ENCODE assay signal across 19 cellular contexts in the genomic region with DNA sequence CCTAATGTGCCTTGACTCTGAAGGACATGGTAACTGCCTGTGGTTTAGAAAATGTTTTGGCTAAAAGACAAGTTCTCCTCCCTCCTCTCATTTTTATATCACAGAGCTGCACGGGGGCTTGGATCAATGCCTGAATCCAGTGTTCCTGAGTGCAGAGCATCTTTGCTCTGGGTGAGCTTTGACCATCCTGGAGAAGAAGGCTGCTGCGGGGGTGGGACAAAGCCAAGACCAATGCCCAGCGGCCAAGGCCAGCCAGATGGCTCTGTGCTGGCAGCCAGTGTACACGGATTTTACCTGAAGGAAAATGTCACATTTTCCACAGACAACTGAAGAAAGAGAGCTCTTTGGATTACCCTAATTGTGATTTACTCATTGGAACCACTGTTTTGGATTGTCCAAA.
DNase-seq lines count a peak whose midpoint lies in the region; ATAC-seq and TF ChIP-seq lines count a peak whose summit lies in the region.
"Had no signal": no experiment of that assay in that cellular context is flagged by ENCODE, and none has a peak within 500 bp of the region (broad histone marks: within the 10 kb centered on the region; RNA-seq: fewer than 3 reads in every experiment).

No MANE protein-coding gene starts in this region.

- POLR2A ChIA-PET in CD4-positive, alpha-beta T cell (lab: Charles Lee): interaction anchor here (1.2 to 3.2 kb wide), 2 partner anchors 10 to 159 kb away, joined by 3 to 12 read pairs; no protein-coding TSS in a partner anchor

- peak overlapping the region; percentile 11 for H3K27ac Mint-ChIP-seq in CD4-positive, alpha-beta T cell
- H3K27ac Mint-ChIP-seq: B cell had no signal

- intact Hi-C loops in CD4-positive, alpha-beta T cell (cut with DNase I, micrococcal nuclease): loop anchor here in 1 of 2 experiments (2.0 kb wide), 1 partner anchor 269 kb away; no protein-coding TSS in a partner anchor

- no peak overlapping the region for H3K27ac ChIP-seq in CD4-positive, alpha-beta T cell (ENCODE audit: low read depth, low read length)
- H3K27ac ChIP-seq: 22Rv1, BLaER1, C4-2B, GM23248 had no signal

- H3K4me3 Mint-ChIP-seq in CD4-positive, alpha-beta T cell: no peak overlapping the region
- H3K4me3 Mint-ChIP-seq: B cell; CD4-positive, CD25-positive, alpha-beta regulatory T cell; CD8-positive, alpha-beta memory T cell; H9 had no signal

- ATAC-seq in CD4-positive, alpha-beta T cell (ENCODE audit: poor library complexity): no peak
- ATAC-seq: HCT116 had no signal

- no peaks in the 10 kb centered on the region for H3K9me3 Mint-ChIP-seq in CD4-positive, alpha-beta T cell
- H3K9me3 Mint-ChIP-seq: CD8-positive, alpha-beta memory T cell; H9 had no signal

- peaks cover 23% of the 10 kb centered on the region for H3K4me1 Mint-ChIP-seq in CD4-positive, alpha-beta T cell (ENCODE audit: low read depth)
- H3K4me1 Mint-ChIP-seq: B cell, H9 had no signal

- no peaks in the 10 kb centered on the region for H3K27me3 ChIP-seq in CD4-positive, alpha-beta T cell (ENCODE audit: control insufficient read depth, insufficient read depth, low read length)
- H3K27me3 ChIP-seq: BLaER1 had no signal

- TF ChIP-seq CTCF in CD4-positive, alpha-beta T cell (IDR thresholded peaks at IDR 0.05): no peak

- peaks cover 45% of the 10 kb centered on the region for H3K36me3 Mint-ChIP-seq in CD4-positive, alpha-beta T cell (ENCODE audit: low read depth)

- H3K27me3 Mint-ChIP-seq in CD4-positive, alpha-beta T cell: no peaks in the 10 kb centered on the region
- H3K27me3 Mint-ChIP-seq: B cell; CD4-positive, CD25-positive, alpha-beta regulatory T cell had no signal

- no peaks in the 10 kb centered on the region for H3K9me3 ChIP-seq in CD4-positive, alpha-beta T cell (ENCODE audit: control insufficient read depth, low read length)
- H3K9me3 ChIP-seq: BLaER1 had no signal

- DNase-seq in NCI-H1092 treated with DMSO at 0.1 percent for 48 hours (lab: John Stamatoyannopoulos, UW) (peak; percentile 55), NCI-H1092 (lab: John Stamatoyannopoulos, UW) (no peak), LoVo (ENCODE audit: low spot score) (peak; percentile 0), cerebellum (ENCODE audit: low spot score) (peak; percentile 76), GDM1 (lab: John Stamatoyannopoulos, UW) (no peak), NCI-H226 (no peak)
- DNase-seq in CD4-positive, alpha-beta T cell: no peak
- DNase-seq: CD4-positive, CD25-positive, alpha-beta regulatory T cell; CD8-positive, alpha-beta memory T cell; DMS 273 treated with DMSO at 0.1 percent for 48 hours; DMS79; EL; GM23248; H9 had no signal

- CTCF ChIA-PET in CD4-positive, alpha-beta T cell (lab: Charles Lee): interaction anchor here (1.1 to 4.2 kb wide), 4 partner anchors 7 to 160 kb away, joined by 3 to 27 read pairs (median 9); no protein-coding TSS in a partner anchor

Comparison
In these comparisons a context has a peak if more than half of its experiments do, and no peak if none do; other contexts are left out.
1. DNase-seq: peak in NCI-H1092 treated with DMSO at 0.1 percent for 48 hours (single experiment), LoVo (single experiment) and cerebellum (single experiment); none in NCI-H1092 (single experiment), CD4-positive, alpha-beta T cell (0 of 10), GDM1 (single experiment) and NCI-H226 (single experiment).